20 cellular contexts compared by ENCODE assay signal in the genomic region with DNA sequence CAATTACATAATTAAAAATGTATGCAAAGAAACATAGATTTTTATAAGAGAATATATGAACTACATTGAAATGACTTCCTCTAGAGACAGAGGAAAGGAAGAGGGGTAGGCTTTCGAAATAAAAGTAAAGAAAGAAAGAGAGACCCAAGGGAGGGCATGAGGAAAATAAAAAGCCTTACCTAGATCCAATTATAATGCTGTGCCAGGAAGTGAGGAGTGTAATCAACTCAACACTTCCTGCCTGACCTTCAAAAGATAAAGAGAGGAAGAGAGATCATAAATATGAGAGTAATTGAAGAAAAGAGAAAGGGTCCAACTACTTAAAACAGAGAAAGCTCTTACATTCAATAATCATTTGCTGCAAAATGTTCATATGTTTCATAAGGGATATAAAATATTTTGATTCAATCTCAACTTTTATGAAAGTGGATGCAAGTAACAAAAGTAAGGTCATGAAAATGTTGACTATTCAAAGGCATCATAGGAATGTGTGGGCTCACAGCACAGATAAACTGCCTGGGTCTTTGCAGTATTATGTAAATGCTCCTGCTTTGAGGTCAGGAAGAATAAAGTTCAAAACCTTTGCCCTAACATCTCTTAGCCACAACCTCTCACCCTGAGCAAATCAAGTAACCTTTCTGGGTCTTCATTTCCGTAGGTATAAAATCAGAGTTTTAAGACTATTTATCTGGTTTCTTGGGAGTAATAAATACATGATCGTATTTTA.
A peak's percentile ranks its signal among the peaks of the same experiment; 100 is the strongest.
DNase-seq lines count a peak whose midpoint lies in the region; ATAC-seq and TF ChIP-seq lines count a peak whose summit lies in the region.
"Had no signal": no experiment of that assay in that cellular context is flagged by ENCODE, and none has a peak within 500 bp of the region (broad histone marks: within the 10 kb centered on the region; RNA-seq: fewer than 3 reads in every experiment).

No MANE protein-coding gene starts in this region.

- no peak for TF ChIP-seq POLR2A in testis (IDR thresholded peaks at IDR 0.05)

- no TSS peak for BruUV-seq in A673 (replicated peaks; lab: Mats Ljungman, UMichigan)

- intact Hi-C loops in A673 (cut with micrococcal nuclease; ENCODE audit: unreplicated experiment) (no loop called here), testis (cut with DNase I; ENCODE audit: low total_unique reads) (no loop called here)

- TF ChIP-seq CTCF in A673 (conservative IDR thresholded peaks at IDR 0.05; ENCODE audit: low read depth, low read length), result no peak
- no peak for TF ChIP-seq CTCF in WTC11 (IDR thresholded peaks at IDR 0.05)
- no peak for TF ChIP-seq CTCF in fibroblast of the aortic adventitia (IDR thresholded peaks at IDR 0.05; ENCODE audit: insufficient read depth, low read length)
- no peak for TF ChIP-seq CTCF in testis (IDR thresholded peaks at IDR 0.05)

- POLR2A ChIA-PET in A673 (lab: Charles Lee; ENCODE audit: low non-redundant PET), result no interaction called here
- POLR2A ChIA-PET in WTC11 (lab: Charles Lee), result no interaction called here

- H3K36me3 ChIP-seq in A673 (ENCODE audit: insufficient read depth, low read length, poor library complexity, severe bottlenecking), result no peaks in the 10 kb centered on the region
- no peaks in the 10 kb centered on the region for H3K36me3 ChIP-seq in testis (ENCODE audit: low read depth, missing control alignments)
- H3K36me3 ChIP-seq: BLaER1, HAP-1, SJCRH30 had no signal

- H3K9me3 ChIP-seq in A673 (ENCODE audit: low read depth, low read length, poor library complexity, severe bottlenecking) (no peaks in the 10 kb centered on the region), testis (no peaks in the 10 kb centered on the region)
- H3K9me3 ChIP-seq: BLaER1, HAP-1, SJCRH30 had no signal

- H3K27me3 ChIP-seq in A673 (replicated peaks; ENCODE audit: insufficient read depth, low read depth, low read length, poor library complexity), result no peaks in the 10 kb centered on the region
- H3K27me3 ChIP-seq in testis, result no peaks in the 10 kb centered on the region
- H3K27me3 ChIP-seq: BLaER1, SJCRH30 had no signal

- no peak overlapping the region for H3K4me3 Mint-ChIP-seq in WTC11
- H3K4me3 Mint-ChIP-seq: CD8-positive, alpha-beta T cell had no signal

- no peaks in the 10 kb centered on the region; the same call in 1 of the 2 replicates for H3K27me3 Mint-ChIP-seq in WTC11 (ENCODE audit: low read depth)

- H3K27ac ChIP-seq in A673 (ENCODE audit: low read depth, low read length, poor library complexity, severe bottlenecking) (no peak overlapping the region), testis (no peak overlapping the region)
- H3K27ac ChIP-seq: BLaER1, SJCRH30 had no signal

- peaks cover 38% of the 10 kb centered on the region for H3K4me1 Mint-ChIP-seq in WTC11

- WGBS in testis, 2 donors, result 83 to 86% methylated on average over 3 of the region's 3 CpGs

- H3K27ac Mint-ChIP-seq in WTC11, result no peak overlapping the region
- H3K27ac Mint-ChIP-seq: CD8-positive, alpha-beta T cell had no signal

- H3K4me3 ChIP-seq in A673 (ENCODE audit: low read depth, low read length, poor library complexity, severe bottlenecking) (no peak overlapping the region), fibroblast of the aortic adventitia (ENCODE audit: low read depth, low read length) (no peak overlapping the region), testis (no peak overlapping the region)
- H3K4me3 ChIP-seq: BLaER1, HAP-1, SJCRH30 had no signal

- no peaks in the 10 kb centered on the region for H3K9me3 Mint-ChIP-seq in WTC11

- H3K4me1 ChIP-seq in A673 (ENCODE audit: insufficient read depth, low read length, poor library complexity, severe bottlenecking), result peaks cover 14% of the 10 kb centered on the region
- no peaks in the 10 kb centered on the region for H3K4me1 ChIP-seq in testis
- H3K4me1 ChIP-seq: BLaER1, SJCRH30 had no signal

- no peaks in the 10 kb centered on the region for H3K36me3 Mint-ChIP-seq in WTC11
- H3K36me3 Mint-ChIP-seq: CD8-positive, alpha-beta T cell had no signal

- CTCF ChIA-PET in A673 (lab: Charles Lee) (no interaction called here), WTC11 (lab: Charles Lee) (no interaction called here)

- DNase-seq in A673 (ENCODE audit: low spot score) (peak; percentile 57), HS-5 (ENCODE audit: low read depth) (peak; percentile 19), WTC11 (ENCODE audit: low spot score) (no peak), fibroblast of the aortic adventitia (ENCODE audit: low read depth) (peak; percentile 12), testis (no peak), NCI-H1105 (lab: John Stamatoyannopoulos, UW) (no peak), GDM1 (lab: John Stamatoyannopoulos, UW) (no peak)
- no peak for DNase-seq in activated CD4-positive, alpha-beta T cell treated with anti-CD3 and anti-CD28 coated beads, Interleukin-2, amount 50 U/mL, for 1 hour
- DNase-seq: 8988T; CD8-positive, alpha-beta T cell; DMS79 treated with DMSO at 0.1 percent for 48 hours; NCI-H1417; NCI-H1930; NCI-H446 treated with DMSO at 0.1 percent for 48 hours; OCI-M1; RPMI8226; SJCRH30; SW 1271 had no signal

- ATAC-seq in WTC11, result peak; percentile 60
- ATAC-seq: CD8-positive, alpha-beta T cell had no signal

TF ChIP-seq in WTC11, 78 proteins besides CTCF, POLR2A, EP300 and RAD21:
- no peak for TF ChIP-seq GABPB1 (CRISPR knock-in tag; IDR thresholded peaks at IDR 0.05)
- no peak for TF ChIP-seq NFE2L1 (CRISPR knock-in tag; IDR thresholded peaks at IDR 0.05)
- no peak for TF ChIP-seq USF2 (CRISPR knock-in tag; IDR thresholded peaks at IDR 0.05)
- no peak for TF ChIP-seq ESRRA (CRISPR knock-in tag; IDR thresholded peaks at IDR 0.05; ENCODE audit: borderline replicate concordance)
- TF ChIP-seq NFATC4 (CRISPR knock-in tag; IDR thresholded peaks at IDR 0.05), result no peak
- TF ChIP-seq KAT7 (CRISPR knock-in tag; IDR thresholded peaks at IDR 0.05; ENCODE audit: borderline replicate concordance), result no peak
- no peak for TF ChIP-seq MYBL2 (CRISPR knock-in tag; IDR thresholded peaks at IDR 0.05)
- no peak for TF ChIP-seq ZNF512 (CRISPR knock-in tag; IDR thresholded peaks at IDR 0.05; ENCODE audit: borderline replicate concordance)
- no peak for TF ChIP-seq ZMAT4 (CRISPR knock-in tag; IDR thresholded peaks at IDR 0.05)
TF ChIP-seq in WTC11: peak in this region for 0.

Comparison
In these comparisons a context has a peak if more than half of its experiments do, and no peak if none do; other contexts are left out.
1. DNase-seq: peak in A673 (single experiment), HS-5 (single experiment) and fibroblast of the aortic adventitia (single experiment); none in WTC11 (single experiment), testis (single experiment), NCI-H1105 (single experiment), activated CD4-positive, alpha-beta T cell treated with anti-CD3 and anti-CD28 coated beads, Interleukin-2, amount 50 U/mL, for 1 hour (single experiment) and GDM1 (single experiment).